Comparison of ENCODE assay signal across 3 cellular contexts in the genomic region with DNA sequence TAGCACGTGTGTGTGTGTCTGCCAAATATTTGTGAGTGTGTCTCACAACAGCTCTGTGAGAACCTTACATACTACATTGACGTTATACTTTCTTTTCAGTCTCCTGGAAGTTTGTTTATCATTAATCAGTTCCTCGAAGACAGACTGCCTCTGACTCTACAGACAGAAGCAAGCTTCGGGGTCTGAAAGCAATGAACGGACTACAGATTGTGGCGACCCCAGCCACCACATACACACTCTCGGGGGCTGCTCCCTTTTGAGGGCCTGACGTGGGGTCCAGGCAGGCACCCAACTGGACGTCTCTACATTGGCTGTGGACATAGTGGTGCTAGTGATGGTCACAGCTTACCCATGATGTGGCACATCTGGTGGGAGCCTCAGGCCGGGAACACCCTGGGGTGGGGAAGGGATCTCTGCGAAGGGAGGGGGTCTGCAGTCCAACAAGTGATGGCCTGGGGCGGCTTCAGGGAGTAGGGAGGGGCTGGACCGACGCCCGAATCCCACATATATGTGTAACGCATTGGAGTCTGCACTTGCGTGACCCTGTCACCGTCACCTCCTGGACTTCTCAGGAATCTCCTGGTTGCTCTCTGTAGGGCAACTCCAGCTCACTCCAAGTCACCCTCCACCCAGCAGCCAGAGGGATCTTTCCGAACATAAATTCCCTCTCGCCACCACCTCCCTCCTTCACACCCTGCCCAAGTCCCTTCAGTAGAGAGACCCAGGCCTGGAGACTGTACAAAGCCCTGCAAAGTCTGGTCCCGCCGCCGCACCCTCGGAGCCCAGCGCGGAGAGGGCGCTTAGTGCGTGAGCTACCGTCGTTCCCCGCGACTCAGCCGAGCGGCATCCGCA.
TF ChIP-seq lines count a peak whose summit lies in the region.

No MANE protein-coding gene starts in this region.

TF ChIP-seq in SK-N-SH, 30 proteins besides CTCF, POLR2A, EP300 and RAD21:
- no peak for TF ChIP-seq RXRA (IDR thresholded peaks at IDR 0.05; ENCODE audit: borderline replicate concordance, low read depth)
- no peak for TF ChIP-seq EZH2phosphoT487 (IDR thresholded peaks at IDR 0.05; ENCODE audit: borderline replicate concordance, low read depth)
- no peak for TF ChIP-seq MXI1 (IDR thresholded peaks at IDR 0.05; ENCODE audit: low read depth, low read length)

TF ChIP-seq in SK-N-SH treated with all-trans-retinoic acid at 6 μM for 48 hours, 23 proteins besides CTCF, POLR2A, EP300 and RAD21:
- no peak for TF ChIP-seq OSR1 (CRISPR knock-in tag; IDR thresholded peaks at IDR 0.05)
- TF ChIP-seq RARB (CRISPR knock-in tag; IDR thresholded peaks at IDR 0.05): no peak
- TF ChIP-seq ZFP30 (CRISPR knock-in tag; IDR thresholded peaks at IDR 0.05): no peak
- TF ChIP-seq CSDC2 (CRISPR knock-in tag; IDR thresholded peaks at IDR 0.05): no peak
- TF ChIP-seq ARNTL (CRISPR knock-in tag; IDR thresholded peaks at IDR 0.05; ENCODE audit: borderline replicate concordance, low read depth): no peak
- TF ChIP-seq, protein P1, sequence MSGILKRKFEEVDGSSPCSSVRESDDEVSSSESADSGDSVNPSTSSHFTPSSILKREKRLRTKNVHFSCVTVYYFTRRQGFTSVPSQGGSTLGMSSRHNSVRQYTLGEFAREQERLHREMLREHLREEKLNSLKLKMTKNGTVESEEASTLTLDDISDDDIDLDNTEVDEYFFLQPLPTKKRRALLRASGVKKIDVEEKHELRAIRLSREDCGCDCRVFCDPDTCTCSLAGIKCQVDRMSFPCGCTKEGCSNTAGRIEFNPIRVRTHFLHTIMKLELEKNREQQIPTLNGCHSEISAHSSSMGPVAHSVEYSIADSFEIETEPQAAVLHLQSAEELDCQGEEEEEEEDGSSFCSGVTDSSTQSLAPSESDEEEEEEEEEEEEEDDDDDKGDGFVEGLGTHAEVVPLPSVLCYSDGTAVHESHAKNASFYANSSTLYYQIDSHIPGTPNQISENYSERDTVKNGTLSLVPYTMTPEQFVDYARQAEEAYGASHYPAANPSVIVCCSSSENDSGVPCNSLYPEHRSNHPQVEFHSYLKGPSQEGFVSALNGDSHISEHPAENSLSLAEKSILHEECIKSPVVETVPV (CRISPR knock-in tag; IDR thresholded peaks at IDR 0.05): no peak
- no peak for TF ChIP-seq ZNF565 (CRISPR knock-in tag; conservative IDR thresholded peaks at IDR 0.05; ENCODE audit: low read depth)
- no peak for TF ChIP-seq ZC3H10 (CRISPR knock-in tag; IDR thresholded peaks at IDR 0.05)
- TF ChIP-seq, protein P2, sequence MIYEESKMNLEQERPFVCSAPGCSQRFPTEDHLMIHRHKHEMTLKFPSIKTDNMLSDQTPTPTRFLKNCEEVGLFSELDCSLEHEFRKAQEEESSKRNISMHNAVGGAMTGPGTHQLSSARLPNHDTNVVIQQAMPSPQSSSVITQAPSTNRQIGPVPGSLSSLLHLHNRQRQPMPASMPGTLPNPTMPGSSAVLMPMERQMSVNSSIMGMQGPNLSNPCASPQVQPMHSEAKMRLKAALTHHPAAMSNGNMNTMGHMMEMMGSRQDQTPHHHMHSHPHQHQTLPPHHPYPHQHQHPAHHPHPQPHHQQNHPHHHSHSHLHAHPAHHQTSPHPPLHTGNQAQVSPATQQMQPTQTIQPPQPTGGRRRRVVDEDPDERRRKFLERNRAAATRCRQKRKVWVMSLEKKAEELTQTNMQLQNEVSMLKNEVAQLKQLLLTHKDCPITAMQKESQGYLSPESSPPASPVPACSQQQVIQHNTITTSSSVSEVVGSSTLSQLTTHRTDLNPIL (CRISPR knock-in tag; IDR thresholded peaks at IDR 0.05; ENCODE audit: low read depth): no peak
- TF ChIP-seq, protein P3, sequence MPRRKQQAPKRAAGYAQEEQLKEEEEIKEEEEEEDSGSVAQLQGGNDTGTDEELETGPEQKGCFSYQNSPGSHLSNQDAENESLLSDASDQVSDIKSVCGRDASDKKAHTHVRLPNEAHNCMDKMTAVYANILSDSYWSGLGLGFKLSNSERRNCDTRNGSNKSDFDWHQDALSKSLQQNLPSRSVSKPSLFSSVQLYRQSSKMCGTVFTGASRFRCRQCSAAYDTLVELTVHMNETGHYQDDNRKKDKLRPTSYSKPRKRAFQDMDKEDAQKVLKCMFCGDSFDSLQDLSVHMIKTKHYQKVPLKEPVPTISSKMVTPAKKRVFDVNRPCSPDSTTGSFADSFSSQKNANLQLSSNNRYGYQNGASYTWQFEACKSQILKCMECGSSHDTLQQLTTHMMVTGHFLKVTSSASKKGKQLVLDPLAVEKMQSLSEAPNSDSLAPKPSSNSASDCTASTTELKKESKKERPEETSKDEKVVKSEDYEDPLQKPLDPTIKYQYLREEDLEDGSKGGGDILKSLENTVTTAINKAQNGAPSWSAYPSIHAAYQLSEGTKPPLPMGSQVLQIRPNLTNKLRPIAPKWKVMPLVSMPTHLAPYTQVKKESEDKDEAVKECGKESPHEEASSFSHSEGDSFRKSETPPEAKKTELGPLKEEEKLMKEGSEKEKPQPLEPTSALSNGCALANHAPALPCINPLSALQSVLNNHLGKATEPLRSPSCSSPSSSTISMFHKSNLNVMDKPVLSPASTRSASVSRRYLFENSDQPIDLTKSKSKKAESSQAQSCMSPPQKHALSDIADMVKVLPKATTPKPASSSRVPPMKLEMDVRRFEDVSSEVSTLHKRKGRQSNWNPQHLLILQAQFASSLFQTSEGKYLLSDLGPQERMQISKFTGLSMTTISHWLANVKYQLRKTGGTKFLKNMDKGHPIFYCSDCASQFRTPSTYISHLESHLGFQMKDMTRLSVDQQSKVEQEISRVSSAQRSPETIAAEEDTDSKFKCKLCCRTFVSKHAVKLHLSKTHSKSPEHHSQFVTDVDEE (CRISPR knock-in tag; IDR thresholded peaks at IDR 0.05): no peak

TF ChIP-seq in HepG2, 621 proteins besides CTCF, POLR2A, EP300 and RAD21:
- TF ChIP-seq, protein P4, sequence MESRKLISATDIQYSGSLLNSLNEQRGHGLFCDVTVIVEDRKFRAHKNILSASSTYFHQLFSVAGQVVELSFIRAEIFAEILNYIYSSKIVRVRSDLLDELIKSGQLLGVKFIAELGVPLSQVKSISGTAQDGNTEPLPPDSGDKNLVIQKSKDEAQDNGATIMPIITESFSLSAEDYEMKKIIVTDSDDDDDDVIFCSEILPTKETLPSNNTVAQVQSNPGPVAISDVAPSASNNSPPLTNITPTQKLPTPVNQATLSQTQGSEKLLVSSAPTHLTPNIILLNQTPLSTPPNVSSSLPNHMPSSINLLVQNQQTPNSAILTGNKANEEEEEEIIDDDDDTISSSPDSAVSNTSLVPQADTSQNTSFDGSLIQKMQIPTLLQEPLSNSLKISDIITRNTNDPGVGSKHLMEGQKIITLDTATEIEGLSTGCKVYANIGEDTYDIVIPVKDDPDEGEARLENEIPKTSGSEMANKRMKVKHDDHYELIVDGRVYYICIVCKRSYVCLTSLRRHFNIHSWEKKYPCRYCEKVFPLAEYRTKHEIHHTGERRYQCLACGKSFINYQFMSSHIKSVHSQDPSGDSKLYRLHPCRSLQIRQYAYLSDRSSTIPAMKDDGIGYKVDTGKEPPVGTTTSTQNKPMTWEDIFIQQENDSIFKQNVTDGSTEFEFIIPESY (CRISPR knock-in tag; IDR thresholded peaks at IDR 0.05): 0 out of 2 replicates have a peak, but pooled peaks have one; percentile 1
- TF ChIP-seq HNRNPLL (IDR thresholded peaks at IDR 0.05; ENCODE audit: low read depth, low read length, poor library complexity, severe bottlenecking): peak; percentile 74
- TF ChIP-seq, protein P5, sequence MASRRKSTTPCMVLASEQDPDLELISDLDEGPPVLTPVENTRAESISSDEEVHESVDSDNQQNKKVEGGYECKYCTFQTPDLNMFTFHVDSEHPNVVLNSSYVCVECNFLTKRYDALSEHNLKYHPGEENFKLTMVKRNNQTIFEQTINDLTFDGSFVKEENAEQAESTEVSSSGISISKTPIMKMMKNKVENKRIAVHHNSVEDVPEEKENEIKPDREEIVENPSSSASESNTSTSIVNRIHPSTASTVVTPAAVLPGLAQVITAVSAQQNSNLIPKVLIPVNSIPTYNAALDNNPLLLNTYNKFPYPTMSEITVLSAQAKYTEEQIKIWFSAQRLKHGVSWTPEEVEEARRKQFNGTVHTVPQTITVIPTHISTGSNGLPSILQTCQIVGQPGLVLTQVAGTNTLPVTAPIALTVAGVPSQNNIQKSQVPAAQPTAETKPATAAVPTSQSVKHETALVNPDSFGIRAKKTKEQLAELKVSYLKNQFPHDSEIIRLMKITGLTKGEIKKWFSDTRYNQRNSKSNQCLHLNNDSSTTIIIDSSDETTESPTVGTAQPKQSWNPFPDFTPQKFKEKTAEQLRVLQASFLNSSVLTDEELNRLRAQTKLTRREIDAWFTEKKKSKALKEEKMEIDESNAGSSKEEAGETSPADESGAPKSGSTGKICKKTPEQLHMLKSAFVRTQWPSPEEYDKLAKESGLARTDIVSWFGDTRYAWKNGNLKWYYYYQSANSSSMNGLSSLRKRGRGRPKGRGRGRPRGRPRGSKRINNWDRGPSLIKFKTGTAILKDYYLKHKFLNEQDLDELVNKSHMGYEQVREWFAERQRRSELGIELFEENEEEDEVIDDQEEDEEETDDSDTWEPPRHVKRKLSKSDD (CRISPR knock-in tag; IDR thresholded peaks at IDR 0.05; ENCODE audit: low read depth): no peak
- TF ChIP-seq, protein P6, sequence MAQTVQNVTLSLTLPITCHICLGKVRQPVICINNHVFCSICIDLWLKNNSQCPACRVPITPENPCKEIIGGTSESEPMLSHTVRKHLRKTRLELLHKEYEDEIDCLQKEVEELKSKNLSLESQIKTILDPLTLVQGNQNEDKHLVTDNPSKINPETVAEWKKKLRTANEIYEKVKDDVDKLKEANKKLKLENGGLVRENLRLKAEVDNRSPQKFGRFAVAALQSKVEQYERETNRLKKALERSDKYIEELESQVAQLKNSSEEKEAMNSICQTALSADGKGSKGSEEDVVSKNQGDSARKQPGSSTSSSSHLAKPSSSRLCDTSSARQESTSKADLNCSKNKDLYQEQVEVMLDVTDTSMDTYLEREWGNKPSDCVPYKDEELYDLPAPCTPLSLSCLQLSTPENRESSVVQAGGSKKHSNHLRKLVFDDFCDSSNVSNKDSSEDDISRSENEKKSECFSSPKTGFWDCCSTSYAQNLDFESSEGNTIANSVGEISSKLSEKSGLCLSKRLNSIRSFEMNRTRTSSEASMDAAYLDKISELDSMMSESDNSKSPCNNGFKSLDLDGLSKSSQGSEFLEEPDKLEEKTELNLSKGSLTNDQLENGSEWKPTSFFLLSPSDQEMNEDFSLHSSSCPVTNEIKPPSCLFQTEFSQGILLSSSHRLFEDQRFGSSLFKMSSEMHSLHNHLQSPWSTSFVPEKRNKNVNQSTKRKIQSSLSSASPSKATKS (CRISPR knock-in tag; IDR thresholded peaks at IDR 0.05): no peak
TF ChIP-seq in HepG2: peak in this region for 2.
